In genomic region chr15:63189955-63190691, GRCh38 we compare ENCODE assay signal across 1 cellular context.
TF ChIP-seq lines count a peak whose summit lies in the region.

No MANE protein-coding gene starts in this region.

TF ChIP-seq in K562, 482 proteins besides CTCF, POLR2A, EP300 and RAD21 (continues in another document):
- peak; percentile 54; the same call in 1 of the 2 replicates for TF ChIP-seq MIER1 (IDR thresholded peaks at IDR 0.05; ENCODE audit: low read depth)
- TF ChIP-seq HLTF (IDR thresholded peaks at IDR 0.05), result peak; percentile 75; the same call in 1 of the 2 replicates
- TF ChIP-seq, protein P1, sequence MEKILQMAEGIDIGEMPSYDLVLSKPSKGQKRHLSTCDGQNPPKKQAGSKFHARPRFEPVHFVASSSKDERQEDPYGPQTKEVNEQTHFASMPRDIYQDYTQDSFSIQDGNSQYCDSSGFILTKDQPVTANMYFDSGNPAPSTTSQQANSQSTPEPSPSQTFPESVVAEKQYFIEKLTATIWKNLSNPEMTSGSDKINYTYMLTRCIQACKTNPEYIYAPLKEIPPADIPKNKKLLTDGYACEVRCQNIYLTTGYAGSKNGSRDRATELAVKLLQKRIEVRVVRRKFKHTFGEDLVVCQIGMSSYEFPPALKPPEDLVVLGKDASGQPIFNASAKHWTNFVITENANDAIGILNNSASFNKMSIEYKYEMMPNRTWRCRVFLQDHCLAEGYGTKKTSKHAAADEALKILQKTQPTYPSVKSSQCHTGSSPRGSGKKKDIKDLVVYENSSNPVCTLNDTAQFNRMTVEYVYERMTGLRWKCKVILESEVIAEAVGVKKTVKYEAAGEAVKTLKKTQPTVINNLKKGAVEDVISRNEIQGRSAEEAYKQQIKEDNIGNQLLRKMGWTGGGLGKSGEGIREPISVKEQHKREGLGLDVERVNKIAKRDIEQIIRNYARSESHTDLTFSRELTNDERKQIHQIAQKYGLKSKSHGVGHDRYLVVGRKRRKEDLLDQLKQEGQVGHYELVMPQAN (IDR thresholded peaks at IDR 0.05; ENCODE audit: borderline replicate concordance), result peak; percentile 65; the same call in 1 of the 2 replicates
- TF ChIP-seq SMARCA4 (IDR thresholded peaks at IDR 0.05), result peak; percentile 60
- TF ChIP-seq NFIC (IDR thresholded peaks at IDR 0.05), result no peak
- no peak for TF ChIP-seq JUNB (CRISPR knock-in tag; conservative IDR thresholded peaks at IDR 0.05)
- TF ChIP-seq EP400 (IDR thresholded peaks at IDR 0.05), result peak; percentile 43; the same call in 1 of the 2 replicates
- TF ChIP-seq ESRRA (IDR thresholded peaks at IDR 0.05; ENCODE audit: borderline replicate concordance, low read depth), result 0 out of 2 replicates have a peak, but pooled peaks have one; percentile 25
- peak; percentile 87 for TF ChIP-seq THRB (CRISPR knock-in tag; conservative IDR thresholded peaks at IDR 0.05)
- TF ChIP-seq HDGF (IDR thresholded peaks at IDR 0.05), result peak; percentile 92
- peak; percentile 47 for TF ChIP-seq SAP30 (IDR thresholded peaks at IDR 0.05; ENCODE audit: borderline replicate concordance, insufficient read depth, low read depth, low read length, poor library complexity, severe bottlenecking)
- peak; percentile 46; the same call in 1 of the 2 replicates for TF ChIP-seq ARID2 (IDR thresholded peaks at IDR 0.05)
- TF ChIP-seq KDM1A (IDR thresholded peaks at IDR 0.05), result peak in 1 of 2 experiments; percentile 55; a peak in 1 of 4 replicates
- no peak for TF ChIP-seq TEAD2 (tag; IDR thresholded peaks at IDR 0.05)
- peak; percentile 76; the same call in 1 of the 2 replicates for TF ChIP-seq TSC22D4 (tag; IDR thresholded peaks at IDR 0.05)
- TF ChIP-seq, protein P2, sequence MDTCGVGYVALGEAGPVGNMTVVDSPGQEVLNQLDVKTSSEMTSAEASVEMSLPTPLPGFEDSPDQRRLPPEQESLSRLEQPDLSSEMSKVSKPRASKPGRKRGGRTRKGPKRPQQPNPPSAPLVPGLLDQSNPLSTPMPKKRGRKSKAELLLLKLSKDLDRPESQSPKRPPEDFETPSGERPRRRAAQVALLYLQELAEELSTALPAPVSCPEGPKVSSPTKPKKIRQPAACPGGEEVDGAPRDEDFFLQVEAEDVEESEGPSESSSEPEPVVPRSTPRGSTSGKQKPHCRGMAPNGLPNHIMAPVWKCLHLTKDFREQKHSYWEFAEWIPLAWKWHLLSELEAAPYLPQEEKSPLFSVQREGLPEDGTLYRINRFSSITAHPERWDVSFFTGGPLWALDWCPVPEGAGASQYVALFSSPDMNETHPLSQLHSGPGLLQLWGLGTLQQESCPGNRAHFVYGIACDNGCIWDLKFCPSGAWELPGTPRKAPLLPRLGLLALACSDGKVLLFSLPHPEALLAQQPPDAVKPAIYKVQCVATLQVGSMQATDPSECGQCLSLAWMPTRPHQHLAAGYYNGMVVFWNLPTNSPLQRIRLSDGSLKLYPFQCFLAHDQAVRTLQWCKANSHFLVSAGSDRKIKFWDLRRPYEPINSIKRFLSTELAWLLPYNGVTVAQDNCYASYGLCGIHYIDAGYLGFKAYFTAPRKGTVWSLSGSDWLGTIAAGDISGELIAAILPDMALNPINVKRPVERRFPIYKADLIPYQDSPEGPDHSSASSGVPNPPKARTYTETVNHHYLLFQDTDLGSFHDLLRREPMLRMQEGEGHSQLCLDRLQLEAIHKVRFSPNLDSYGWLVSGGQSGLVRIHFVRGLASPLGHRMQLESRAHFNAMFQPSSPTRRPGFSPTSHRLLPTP (IDR thresholded peaks at IDR 0.05; ENCODE audit: borderline replicate concordance, extremely low read depth, insufficient read length), result no peak
- TF ChIP-seq ZBED1 (IDR thresholded peaks at IDR 0.05), result no peak
- TF ChIP-seq MCM7 (IDR thresholded peaks at IDR 0.05), result 0 out of 4 replicates have a peak, but pooled peaks of 1 of the 2 experiments have one; percentile 50
- TF ChIP-seq TAF7 (tag; IDR thresholded peaks at IDR 0.05), result no peak
- TF ChIP-seq ZNF766 (CRISPR knock-in tag; conservative IDR thresholded peaks at IDR 0.05), result no peak
- peak; percentile 92 for TF ChIP-seq NBN (IDR thresholded peaks at IDR 0.05; ENCODE audit: low read depth)
- no peak for TF ChIP-seq ZBTB11 (CRISPR knock-in tag; IDR thresholded peaks at IDR 0.05)
- TF ChIP-seq ETV6 (IDR thresholded peaks at IDR 0.05; ENCODE audit: borderline replicate concordance in 1 of 2, low read depth in 2 of 2, low read length in 1 of 2), result no peak
- TF ChIP-seq ETV6 (CRISPR knock-in tag; IDR thresholded peaks at IDR 0.05; ENCODE audit: borderline replicate concordance), result no peak
- no peak for TF ChIP-seq RBM22 (IDR thresholded peaks at IDR 0.05; ENCODE audit: low read depth, low read length, poor library complexity, severe bottlenecking)
- no peak for TF ChIP-seq CREB3L1 (IDR thresholded peaks at IDR 0.05; ENCODE audit: borderline replicate concordance, low read depth)
- no peak for TF ChIP-seq CREB3 (tag; conservative IDR thresholded peaks at IDR 0.05; ENCODE audit: low read depth)
- peak; percentile 66 for TF ChIP-seq TOE1 (IDR thresholded peaks at IDR 0.05; ENCODE audit: borderline replicate concordance)
- TF ChIP-seq TOE1 (CRISPR knock-in tag; IDR thresholded peaks at IDR 0.05; ENCODE audit: borderline replicate concordance, low read depth), result no peak
- TF ChIP-seq, protein P3, sequence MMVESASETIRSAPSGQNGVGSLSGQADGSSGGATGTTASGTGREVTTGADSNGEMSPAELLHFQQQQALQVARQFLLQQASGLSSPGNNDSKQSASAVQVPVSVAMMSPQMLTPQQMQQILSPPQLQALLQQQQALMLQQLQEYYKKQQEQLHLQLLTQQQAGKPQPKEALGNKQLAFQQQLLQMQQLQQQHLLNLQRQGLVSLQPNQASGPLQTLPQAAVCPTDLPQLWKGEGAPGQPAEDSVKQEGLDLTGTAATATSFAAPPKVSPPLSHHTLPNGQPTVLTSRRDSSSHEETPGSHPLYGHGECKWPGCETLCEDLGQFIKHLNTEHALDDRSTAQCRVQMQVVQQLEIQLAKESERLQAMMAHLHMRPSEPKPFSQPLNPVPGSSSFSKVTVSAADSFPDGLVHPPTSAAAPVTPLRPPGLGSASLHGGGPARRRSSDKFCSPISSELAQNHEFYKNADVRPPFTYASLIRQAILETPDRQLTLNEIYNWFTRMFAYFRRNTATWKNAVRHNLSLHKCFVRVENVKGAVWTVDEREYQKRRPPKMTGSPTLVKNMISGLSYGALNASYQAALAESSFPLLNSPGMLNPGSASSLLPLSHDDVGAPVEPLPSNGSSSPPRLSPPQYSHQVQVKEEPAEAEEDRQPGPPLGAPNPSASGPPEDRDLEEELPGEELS (CRISPR knock-in tag; IDR thresholded peaks at IDR 0.05; ENCODE audit: borderline replicate concordance), result no peak
- TF ChIP-seq RAD51 (IDR thresholded peaks at IDR 0.05; ENCODE audit: borderline replicate concordance, low read depth), result 0 out of 2 replicates have a peak, but pooled peaks have one; percentile 17
- TF ChIP-seq HDAC2 (IDR thresholded peaks at IDR 0.05), result 0 out of 2 replicates have a peak, but pooled peaks have one; percentile 40
- TF ChIP-seq RCOR1 (IDR thresholded peaks at IDR 0.05; ENCODE audit: borderline replicate concordance in 1 of 2, low read depth in 2 of 2, low read length in 2 of 2), result no peak
- no peak for TF ChIP-seq POLR3A (IDR thresholded peaks at IDR 0.05; ENCODE audit: borderline replicate concordance, extremely low read depth, insufficient read depth, insufficient read length)
- no peak for TF ChIP-seq ZNF785 (CRISPR knock-in tag; IDR thresholded peaks at IDR 0.05)
- TF ChIP-seq PRDM10 (IDR thresholded peaks at IDR 0.05; ENCODE audit: partially characterized antibody), result peak; percentile 13
- TF ChIP-seq LARP7 (IDR thresholded peaks at IDR 0.05), result 0 out of 2 replicates have a peak, but pooled peaks have one; percentile 67
- TF ChIP-seq SMARCE1 (IDR thresholded peaks at IDR 0.05), result peak; percentile 74
- TF ChIP-seq ZNF277 (CRISPR knock-in tag; IDR thresholded peaks at IDR 0.05; ENCODE audit: borderline replicate concordance), result no peak
- no peak for TF ChIP-seq NR4A1 (CRISPR knock-in tag; IDR thresholded peaks at IDR 0.05)
- TF ChIP-seq NR4A1 (tag; IDR thresholded peaks at IDR 0.05), result no peak
- peak; percentile 31 to 47; a peak in 1 of 4 replicates for TF ChIP-seq FOXK2 (conservative IDR thresholded peaks at IDR 0.05 in 1 of 2, IDR thresholded peaks at IDR 0.05 in 1 of 2; ENCODE audit: low read depth in 2 of 2)
- no peak for TF ChIP-seq TAF1 (IDR thresholded peaks at IDR 0.05; ENCODE audit: control insufficient read depth, extremely low read depth, insufficient read depth, low read length, severe bottlenecking)
- TF ChIP-seq PHF21A (IDR thresholded peaks at IDR 0.05; ENCODE audit: borderline replicate concordance, low read depth), result no peak
- TF ChIP-seq ARNT (IDR thresholded peaks at IDR 0.05), result peak in 1 of 2 experiments; percentile 57; a peak in 1 of 4 replicates
